In genomic region chr22:36081023-36081431, GRCh38 we compare ENCODE assay signal across 12 cellular contexts. TPM values are rescaled to one million over a fixed set of nuclear protein-coding genes. Genes with fewer than 3 reads are reported as not detected.
DNase-seq lines count a peak whose midpoint lies in the region; ATAC-seq and TF ChIP-seq lines count a peak whose summit lies in the region.
"Had no signal": no experiment of that assay in that cellular context is flagged by ENCODE, and none has a peak within 500 bp of the region (broad histone marks: within the 10 kb centered on the region; RNA-seq: fewer than 3 reads in every experiment).

No MANE protein-coding gene starts in this region.

- H3K36me3 ChIP-seq in MG63, result no peaks in the 10 kb centered on the region
- H3K36me3 ChIP-seq: BLaER1 treated with 17β-estradiol and CSF1 and Interleukin-3, amounts not matched to agents 10 nM and 100 nM; Peyer's patch had no signal

- peak overlapping the region; percentile 3 to 17 for H3K27ac ChIP-seq in coronary artery
- H3K27ac ChIP-seq: BLaER1 treated with 17β-estradiol and CSF1 and Interleukin-3, amounts not matched to agents 10 nM and 100 nM had no signal

- H3K9me3 ChIP-seq in MG63, result no peaks in the 10 kb centered on the region
- H3K9me3 ChIP-seq: Peyer's patch had no signal

- ATAC-seq in omental fat pad (ENCODE audit: low FRiP score) (peak; percentile 74), HG03025 (IDR thresholded peaks at IDR 0.05; ENCODE audit: low FRiP score, unreplicated experiment) (no peak), GM18873 (IDR thresholded peaks at IDR 0.05; ENCODE audit: low FRiP score, unreplicated experiment) (no peak)

- H3K4me3 ChIP-seq in MG63 (no peak overlapping the region), coronary artery (no peak overlapping the region)
- H3K4me3 ChIP-seq: BLaER1 treated with 17β-estradiol and CSF1 and Interleukin-3, amounts not matched to agents 10 nM and 100 nM; Peyer's patch had no signal

- TF ChIP-seq CTCF in coronary artery (IDR thresholded peaks at IDR 0.05), result no peak
- no peak for TF ChIP-seq CTCF in omental fat pad (IDR thresholded peaks at IDR 0.05)

- H3K27me3 ChIP-seq in MG63, result no peaks in the 10 kb centered on the region
- H3K27me3 ChIP-seq: Peyer's patch had no signal

- peak; percentile 75 for DNase-seq in AG08396 (ENCODE audit: low spot score)
- DNase-seq in MG63, result peak; percentile 74
- no peak for DNase-seq in coronary artery (ENCODE audit: low spot score)
- no peak for DNase-seq in omental fat pad (ENCODE audit: low spot score)
- no peak for DNase-seq in putamen (ENCODE audit: low spot score)
- no peak for DNase-seq in NCI-H1092 treated with DMSO at 0.1 percent for 48 hours (lab: John Stamatoyannopoulos, UW)
- DNase-seq: NCI-H2171 treated with DMSO at 0.1 percent for 48 hours; Peyer's patch; stimulated activated CD4-positive, alpha-beta T cell treated with anti-CD3 and anti-CD28 coated beads, Interleukin-2, amount 100 ng/mL, for 48 hours had no signal

RNA-seq across cellular contexts. Expression of gene RBFOX2, which starts 52.4 kb away (rescaled TPM):
- 64.2 and 65.6 TPM in 2 replicates for total RNA-seq in MG63 (2014; rRNA removed; shearing (Covaris generic); ENCODE audit: low replicate concordance)
- 10 to 100 TPM; 41.2 to 80.7 (median 60.1) TPM for total RNA-seq in omental fat pad

Comparison
In these comparisons a context has a peak if more than half of its experiments do, and no peak if none do; other contexts are left out.
1. DNase-seq: peak in AG08396 (single experiment) and MG63 (single experiment); none in coronary artery (single experiment), omental fat pad (single experiment), putamen (single experiment) and NCI-H1092 treated with DMSO at 0.1 percent for 48 hours (single experiment).